13 cellular contexts compared by ENCODE assay signal in the genomic region with DNA sequence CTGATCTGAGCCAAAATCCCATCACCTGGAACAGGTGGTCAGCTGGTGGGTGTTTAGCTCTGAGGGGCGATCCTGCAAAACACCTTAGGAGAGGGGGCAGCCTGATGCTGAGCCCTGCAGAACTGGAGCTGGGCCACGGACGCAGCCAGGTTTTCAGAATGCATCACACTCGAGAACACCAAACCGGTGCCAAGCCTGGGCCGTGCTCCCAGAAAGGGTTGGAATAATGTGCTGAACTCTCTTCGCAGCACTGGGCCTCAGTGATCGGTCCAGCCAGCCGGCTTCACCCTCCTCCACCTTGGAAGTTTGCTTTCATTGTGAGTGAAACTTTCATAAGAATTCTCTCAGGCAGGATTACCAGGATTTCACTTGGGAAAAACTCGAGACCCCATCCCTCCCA. TPM values are rescaled to one million over a fixed set of nuclear protein-coding genes. Genes with fewer than 3 reads are reported as not detected.
A peak's percentile ranks its signal among the peaks of the same experiment; 100 is the strongest.
DNase-seq lines count a peak whose midpoint lies in the region; ATAC-seq and TF ChIP-seq lines count a peak whose summit lies in the region.
"Had no signal": no experiment of that assay in that cellular context is flagged by ENCODE, and none has a peak within 500 bp of the region (broad histone marks: within the 10 kb centered on the region; RNA-seq: fewer than 3 reads in every experiment).

No MANE protein-coding gene starts in this region.

- in situ Hi-C loops in astrocyte of the cerebellum (cut with HindIII; ENCODE audit: low sequenced_read_pairs) = no loop called here

- intact Hi-C loops in left cardiac atrium (cut with DNase I) = no loop called here

- ATAC-seq in left cardiac atrium = peak; percentile 94 to 98
- ATAC-seq in HG02759 (IDR thresholded peaks at IDR 0.05; ENCODE audit: unreplicated experiment) = no peak

- TF ChIP-seq CTCF in AG10803 (conservative IDR thresholded peaks at IDR 0.05; ENCODE audit: low read length) (no peak), astrocyte of the cerebellum (IDR thresholded peaks at IDR 0.05; ENCODE audit: low read depth, low read length, missing control alignments) (no peak)

- DNase-seq in AG10803 (ENCODE audit: low read depth) (peak; percentile 39), astrocyte of the cerebellum (ENCODE audit: low read depth) (peak; percentile 32), left cardiac atrium (peak; percentile 84), pons (ENCODE audit: low spot score) (peak; percentile 57), NCI-H2227 treated with DMSO at 0.1 percent for 48 hours (lab: John Stamatoyannopoulos, UW) (no peak), GM19240 (ENCODE audit: insufficient read length, low spot score) (no peak), middle frontal gyrus (ENCODE audit: extremely low spot score, low spot score) (no peak)
- DNase-seq: activated CD4-positive, alpha-beta T cell treated with anti-CD3 and anti-CD28 coated beads for 48 hours; activated effector memory CD4-positive, alpha-beta T cell treated with Interleukin-2 at 50 U/mL for 16 hours; lower lobe of right lung; NCI-H2081 treated with DMSO at 0.1 percent for 48 hours; SW 1271 had no signal

- H3K4me3 ChIP-seq in AG10803 (ENCODE audit: low read length) (no peak overlapping the region), astrocyte of the cerebellum (ENCODE audit: low read depth, low read length) (no peak overlapping the region)
- H3K4me3 ChIP-seq: lower lobe of right lung had no signal

RNA-seq across cellular contexts. Expression of a gene that starts 56.5 kb away (rescaled TPM):
- total RNA-seq in left cardiac atrium = 1 to 10 TPM; 7.6 to 8.9 TPM

Comparison
In these comparisons a context has a peak if more than half of its experiments do, and no peak if none do; other contexts are left out.
1. DNase-seq: peak in AG10803 (single experiment), astrocyte of the cerebellum (single experiment), left cardiac atrium (single experiment) and pons (single experiment); none in NCI-H2227 treated with DMSO at 0.1 percent for 48 hours (single experiment), GM19240 (single experiment) and middle frontal gyrus (single experiment).